Comparison of ENCODE assay signal across 8 cellular contexts in genomic region chr3:198139012-198139411, GRCh38.
DNase-seq lines count a peak whose midpoint lies in the region; ATAC-seq and TF ChIP-seq lines count a peak whose summit lies in the region.
"Not testable (repeated sequence)": the region's sequence is repeated elsewhere in the genome, so short reads cannot be mapped to it uniquely, and the experiment has no call there.

No MANE protein-coding gene starts in this region.

- not testable (repeated sequence) for H3K9me3 Mint-ChIP-seq in neural progenitor cell

- BruUV-seq in HCT116 (replicated peaks; lab: Mats Ljungman, UMichigan), result not testable (repeated sequence)

- POLR2A ChIA-PET in HCT116 (lab: Charles Lee), result not testable (repeated sequence)

- not testable (repeated sequence) for H3K36me3 ChIP-seq in HCT116 (ENCODE audit: control insufficient read depth in 1 of 2, insufficient read depth in 2 of 2, low read length in 2 of 2); Karpas-422 (ENCODE audit: insufficient read depth, low read length); SK-N-MC (ENCODE audit: insufficient read depth, low read length); neural progenitor cell

- not testable (repeated sequence) for H3K4me1 Mint-ChIP-seq in neural progenitor cell

- H3K27me3 ChIP-seq in HCT116 (ENCODE audit: insufficient read depth, low read length); Karpas-422 (ENCODE audit: low read length); neural progenitor cell: not testable (repeated sequence)

- not testable (repeated sequence) for H3K4me1 ChIP-seq in HCT116 (ENCODE audit: control insufficient read depth in 1 of 2, insufficient read depth in 2 of 2, low read length in 2 of 2); Karpas-422 (ENCODE audit: low read length); neural progenitor cell

- not testable (repeated sequence) for H3K4me3 Mint-ChIP-seq in neural progenitor cell

- H3K9ac ChIP-seq in HCT116 (ENCODE audit: low read length); Karpas-422 (ENCODE audit: low read length); SK-N-MC (ENCODE audit: insufficient read length); neural progenitor cell: not testable (repeated sequence)

- H3K27ac Mint-ChIP-seq in neural progenitor cell, result not testable (repeated sequence)

- ATAC-seq in HCT116 (peak; percentile 17; the same call in 1 of the 2 replicates), Right ventricle myocardium inferior (peak; percentile 10)

- H3K9me3 ChIP-seq in HCT116 (ENCODE audit: control insufficient read depth in 1 of 2, insufficient read depth in 1 of 2, low read depth in 1 of 2, low read length in 2 of 2); Karpas-422 (ENCODE audit: low read length); SK-N-MC (ENCODE audit: low read depth, low read length); neural progenitor cell (ENCODE audit: low read depth): not testable (repeated sequence)

- not testable (repeated sequence) for TF ChIP-seq RAD21 in HCT116 (IDR thresholded peaks at IDR 0.05; ENCODE audit: low read depth)

- RAD21 ChIA-PET in HCT116 (lab: Charles Lee; ENCODE audit: low non-redundant PET in 1 of 2, low total read pairs in 2 of 2, uncharacterized antibody in 2 of 2, unreplicated experiment in 2 of 2), result not testable (repeated sequence)

- H3K27me3 Mint-ChIP-seq in neural progenitor cell (ENCODE audit: insufficient read depth, low read depth), result not testable (repeated sequence)

- H3K4me2 ChIP-seq in HCT116 (ENCODE audit: low read length); Karpas-422 (ENCODE audit: low read depth, low read length, poor library complexity, severe bottlenecking); neural progenitor cell: not testable (repeated sequence)

- intact Hi-C loops in HCT116 (cut with micrococcal nuclease); Right ventricle myocardium inferior (cut with DNase I): not testable (repeated sequence)

- not testable (repeated sequence) for TF ChIP-seq POLR2A in HCT116 (IDR thresholded peaks at IDR 0.05; ENCODE audit: borderline replicate concordance, extremely low read depth, insufficient read depth, insufficient read length)

- TF ChIP-seq CTCF in HCT116 (IDR thresholded peaks at IDR 0.05 in 2 of 3, conservative IDR thresholded peaks at IDR 0.05 in 1 of 3; ENCODE audit: borderline replicate concordance in 1 of 3, insufficient read depth in 1 of 3, low read depth in 2 of 3, low read length in 2 of 3); coronary artery (IDR thresholded peaks at IDR 0.05); neural progenitor cell (IDR thresholded peaks at IDR 0.05): not testable (repeated sequence)

- H2AFZ ChIP-seq in HCT116 (ENCODE audit: low read depth, low read length, poor library complexity, severe bottlenecking); Karpas-422 (ENCODE audit: low read length): not testable (repeated sequence)
- peak overlapping the region; percentile 57 for H2AFZ ChIP-seq in neural progenitor cell (replicated peaks)

- DNase-seq in AG20443 (ENCODE audit: low spot score) (peak; percentile 9), Karpas-422 (peak; percentile 40), RPMI7951 (ENCODE audit: low read depth) (peak; percentile 4), coronary artery (ENCODE audit: low spot score) (peak; percentile 28)
- DNase-seq in HCT116 (ENCODE audit: low read depth, low spot score); SK-N-MC (ENCODE audit: low read depth, low spot score); Right ventricle myocardium inferior (ENCODE audit: missing footprints); neural progenitor cell (ENCODE audit: low spot score): not testable (repeated sequence)

- not testable (repeated sequence) for H4K20me1 ChIP-seq in HCT116 (ENCODE audit: insufficient read depth); Karpas-422 (ENCODE audit: insufficient read depth, low read depth, low read length); neural progenitor cell (ENCODE audit: low read depth)

- not testable (repeated sequence) for H3K4me3 ChIP-seq in HCT116 (replicated peaks in 1 of 2; ENCODE audit: low read depth in 1 of 2, low read length in 2 of 2); Karpas-422 (ENCODE audit: low read length); SK-N-MC; coronary artery; neural progenitor cell

- H3K79me2 ChIP-seq in HCT116 (ENCODE audit: insufficient read depth, low read length); Karpas-422 (ENCODE audit: low read length); neural progenitor cell (ENCODE audit: low read depth): not testable (repeated sequence)

- H3K36me3 Mint-ChIP-seq in neural progenitor cell, result not testable (repeated sequence)

- CTCF ChIA-PET in HCT116 (lab: Charles Lee), result not testable (repeated sequence)

- not testable (repeated sequence) for H3K27ac ChIP-seq in HCT116 (ENCODE audit: low read depth, low read length); Karpas-422 (ENCODE audit: low read length); coronary artery; neural progenitor cell
- H3K27ac ChIP-seq in SK-N-MC, result peak overlapping the region; percentile 54; the same call in 1 of the 2 replicates

- H3K9me2 ChIP-seq in HCT116 (ENCODE audit: insufficient read depth); Karpas-422 (replicated peaks; ENCODE audit: insufficient read depth, low read length): not testable (repeated sequence)

- not testable (repeated sequence) for H3F3A ChIP-seq in neural progenitor cell (ENCODE audit: low read depth)
